ENCODE assay signal across 1 cellular context in the genomic region with DNA sequence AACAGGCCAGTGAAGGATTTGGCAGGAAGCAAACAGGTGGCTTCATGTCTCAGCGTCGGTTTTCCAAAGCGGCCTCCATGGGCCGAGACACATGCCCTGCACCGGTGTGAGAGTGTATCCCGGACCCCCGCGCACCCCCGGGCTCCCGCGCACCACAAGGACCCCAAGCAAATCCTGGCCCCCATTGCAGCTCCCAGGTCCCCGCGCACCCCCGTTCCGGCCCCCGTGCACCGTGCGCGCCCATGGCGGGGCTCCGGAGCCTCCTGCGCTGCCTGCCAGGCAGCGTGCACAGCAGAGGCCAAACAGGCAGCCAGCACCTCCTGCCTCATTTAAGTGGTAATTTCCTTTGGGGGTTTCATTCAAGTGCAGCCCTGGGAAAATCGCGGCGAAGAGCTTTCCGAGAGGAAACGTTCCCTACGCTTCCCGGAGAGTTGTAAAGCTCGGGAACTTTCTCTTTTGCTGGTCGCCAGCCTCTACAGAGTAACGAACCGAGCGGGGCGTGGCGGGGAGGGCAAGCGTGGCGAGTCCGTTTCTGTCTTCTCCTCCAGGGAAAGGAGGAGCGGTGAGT.
TF ChIP-seq lines count a peak whose summit lies in the region.

No MANE protein-coding gene starts in this region.

TF ChIP-seq in SK-N-SH, 30 proteins besides CTCF, POLR2A, EP300 and RAD21 (continued from another document):
- TF ChIP-seq SIN3A (IDR thresholded peaks at IDR 0.05; ENCODE audit: borderline replicate concordance, low read depth, low read length) (no peak), CHD2 (IDR thresholded peaks at IDR 0.05; ENCODE audit: low read length, partially characterized antibody) (no peak), GATA2 (CRISPR knock-in tag; IDR thresholded peaks at IDR 0.05) (no peak), GABPA (IDR thresholded peaks at IDR 0.05; ENCODE audit: low read depth) (no peak), RCOR1 (IDR thresholded peaks at IDR 0.05; ENCODE audit: low read length) (no peak)
